Comparison of ENCODE assay signal across 20 cellular contexts in the genomic region with DNA sequence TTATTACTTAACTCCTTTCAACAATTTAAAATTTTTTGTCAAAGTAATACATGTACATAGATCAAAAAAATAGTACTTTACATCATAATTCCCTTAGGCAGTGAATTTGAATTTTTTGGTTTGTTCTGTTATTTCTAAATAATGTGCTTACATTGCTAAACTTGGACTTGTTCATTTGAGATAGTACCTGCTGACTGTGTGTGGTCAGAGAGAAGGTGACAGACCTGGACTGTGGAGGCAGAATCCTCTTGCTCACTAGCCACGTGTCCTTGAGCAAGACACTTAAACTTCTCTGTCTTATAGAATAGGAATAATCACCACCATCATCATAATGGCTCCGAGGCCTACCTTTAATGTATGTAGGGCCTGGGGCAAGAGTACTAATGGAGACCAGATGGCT. TPM values are rescaled to one million over a fixed set of nuclear protein-coding genes. Genes with fewer than 3 reads are reported as not detected.
A peak's percentile ranks its signal among the peaks of the same experiment; 100 is the strongest.
DNase-seq lines count a peak whose midpoint lies in the region; ATAC-seq, FAIRE-seq and TF ChIP-seq lines count a peak whose summit lies in the region.
"Had no signal": no experiment of that assay in that cellular context is flagged by ENCODE, and none has a peak within 500 bp of the region (broad histone marks: within the 10 kb centered on the region; RNA-seq: fewer than 3 reads in every experiment).

No MANE protein-coding gene starts in this region.

- H3K27me3 Mint-ChIP-seq in WTC11 (ENCODE audit: low read depth) (no peaks in the 10 kb centered on the region), nephron progenitor cell (ENCODE audit: low read depth, poor library complexity) (no peaks in the 10 kb centered on the region)

- H3K9me3 Mint-ChIP-seq in WTC11 (no peaks in the 10 kb centered on the region), nephron progenitor cell (no peaks in the 10 kb centered on the region)
- H3K9me3 Mint-ChIP-seq: CD4-positive, CD25-positive, alpha-beta regulatory T cell; HFFc6 had no signal

- H3K4me3 ChIP-seq in heart right ventricle: no peak overlapping the region

- no peak for FAIRE-seq in H54 (lab: Jason Lieb, UNC)

- H3K9me3 ChIP-seq in heart right ventricle: no peaks in the 10 kb centered on the region
- H3K9me3 ChIP-seq: BE2C, Caco-2 had no signal

- no peak for TF ChIP-seq POLR2A in H54 (IDR thresholded peaks at IDR 0.05; ENCODE audit: low read depth, low read length)

- CTCF ChIA-PET in WTC11 (lab: Charles Lee): no interaction called here

- DNase-seq in heart right ventricle (no peak), left ventricle myocardium superior (no peak), WTC11 (ENCODE audit: low spot score) (no peak), nephron progenitor cell (no peak), H54 (ENCODE audit: insufficient read length, low spot score) (no peak), LoVo (ENCODE audit: low spot score) (no peak), SHP77 treated with DMSO at 0.1 percent for 48 hours (lab: John Stamatoyannopoulos, UW) (no peak)
- DNase-seq: 8988T; BE2C; Caco-2; CD4-positive, CD25-positive, alpha-beta regulatory T cell; GDM1; HFFc6; NCI-H1048; NCI-H1436; NCI-H1930; NCI-H526 had no signal

- peaks cover 3 to 81% (median 48%) of the 10 kb centered on the region in 9 donors for H3K4me1 ChIP-seq in heart right ventricle
- H3K4me1 ChIP-seq: BE2C, Caco-2 had no signal

- H3K36me3 ChIP-seq in heart right ventricle: peaks cover 0 to 46% (median 0%) of the 10 kb centered on the region in 9 donors

- TF ChIP-seq CTCF in heart right ventricle (IDR thresholded peaks at IDR 0.05) (no peak), WTC11 (IDR thresholded peaks at IDR 0.05) (no peak), nephron progenitor cell (IDR thresholded peaks at IDR 0.05) (no peak)

- H3K27ac Mint-ChIP-seq in WTC11 (peak overlapping the region; percentile 69), nephron progenitor cell (peak overlapping the region; percentile 84)
- H3K27ac Mint-ChIP-seq: HFFc6 had no signal

- intact Hi-C loops in heart right ventricle (cut with DNase I): no loop called here
- intact Hi-C loops in left ventricle myocardium superior (cut with micrococcal nuclease): no loop called here

- H3K36me3 Mint-ChIP-seq in WTC11 (peaks cover 44% of the 10 kb centered on the region), nephron progenitor cell (ENCODE audit: low read depth) (peaks cover 61% of the 10 kb centered on the region)
- H3K36me3 Mint-ChIP-seq: CD4-positive, CD25-positive, alpha-beta regulatory T cell had no signal

- 86 to 92% methylated on average over 2 of the region's 2 CpGs for WGBS in heart right ventricle, 2 donors

- ATAC-seq in heart right ventricle: no peak
- ATAC-seq in left ventricle myocardium superior: no peak
- ATAC-seq in WTC11: no peak
- no peak for ATAC-seq in GM21723 (IDR thresholded peaks at IDR 0.05; ENCODE audit: unreplicated experiment)
- ATAC-seq: Panc1 had no signal

- no peaks in the 10 kb centered on the region for H3K27me3 ChIP-seq in heart right ventricle
- H3K27me3 ChIP-seq: BE2C had no signal

- peak overlapping the region in 6 of 10 donors; percentile 2 to 79 (median 42) for H3K27ac ChIP-seq in heart right ventricle
- H3K27ac ChIP-seq: KMS-11 had no signal

- no peak overlapping the region for H3K4me3 Mint-ChIP-seq in WTC11
- H3K4me3 Mint-ChIP-seq in nephron progenitor cell: no peak overlapping the region
- H3K4me3 Mint-ChIP-seq: CD4-positive, CD25-positive, alpha-beta regulatory T cell; HFFc6 had no signal

- H3K4me1 Mint-ChIP-seq in WTC11: peaks cover 77% of the 10 kb centered on the region
- H3K4me1 Mint-ChIP-seq in nephron progenitor cell: peaks cover 63% of the 10 kb centered on the region

- POLR2A ChIA-PET in WTC11 (lab: Charles Lee): no interaction called here

TF ChIP-seq in WTC11, 78 proteins besides CTCF, POLR2A, EP300 and RAD21:
- TF ChIP-seq, protein P1, sequence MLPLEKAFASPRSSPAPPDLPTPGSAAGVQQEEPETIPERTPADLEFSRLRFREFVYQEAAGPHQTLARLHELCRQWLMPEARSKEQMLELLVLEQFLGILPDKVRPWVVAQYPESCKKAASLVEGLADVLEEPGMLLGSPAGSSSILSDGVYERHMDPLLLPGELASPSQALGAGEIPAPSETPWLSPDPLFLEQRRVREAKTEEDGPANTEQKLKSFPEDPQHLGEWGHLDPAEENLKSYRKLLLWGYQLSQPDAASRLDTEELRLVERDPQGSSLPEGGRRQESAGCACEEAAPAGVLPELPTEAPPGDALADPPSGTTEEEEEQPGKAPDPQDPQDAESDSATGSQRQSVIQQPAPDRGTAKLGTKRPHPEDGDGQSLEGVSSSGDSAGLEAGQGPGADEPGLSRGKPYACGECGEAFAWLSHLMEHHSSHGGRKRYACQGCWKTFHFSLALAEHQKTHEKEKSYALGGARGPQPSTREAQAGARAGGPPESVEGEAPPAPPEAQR (CRISPR knock-in tag; IDR thresholded peaks at IDR 0.05): no peak
- TF ChIP-seq, protein P2, sequence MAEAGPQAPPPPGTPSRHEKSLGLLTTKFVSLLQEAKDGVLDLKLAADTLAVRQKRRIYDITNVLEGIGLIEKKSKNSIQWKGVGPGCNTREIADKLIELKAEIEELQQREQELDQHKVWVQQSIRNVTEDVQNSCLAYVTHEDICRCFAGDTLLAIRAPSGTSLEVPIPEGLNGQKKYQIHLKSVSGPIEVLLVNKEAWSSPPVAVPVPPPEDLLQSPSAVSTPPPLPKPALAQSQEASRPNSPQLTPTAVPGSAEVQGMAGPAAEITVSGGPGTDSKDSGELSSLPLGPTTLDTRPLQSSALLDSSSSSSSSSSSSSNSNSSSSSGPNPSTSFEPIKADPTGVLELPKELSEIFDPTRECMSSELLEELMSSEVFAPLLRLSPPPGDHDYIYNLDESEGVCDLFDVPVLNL (CRISPR knock-in tag; IDR thresholded peaks at IDR 0.05; ENCODE audit: borderline replicate concordance, low read depth): no peak
- TF ChIP-seq, protein P3, sequence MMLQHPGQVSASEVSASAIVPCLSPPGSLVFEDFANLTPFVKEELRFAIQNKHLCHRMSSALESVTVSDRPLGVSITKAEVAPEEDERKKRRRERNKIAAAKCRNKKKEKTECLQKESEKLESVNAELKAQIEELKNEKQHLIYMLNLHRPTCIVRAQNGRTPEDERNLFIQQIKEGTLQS (CRISPR knock-in tag; conservative IDR thresholded peaks at IDR 0.05): no peak
- TF ChIP-seq TEAD4 (CRISPR knock-in tag; IDR thresholded peaks at IDR 0.05) (no peak), ZNF138 (CRISPR knock-in tag; conservative IDR thresholded peaks at IDR 0.05) (no peak), ETV6 (CRISPR knock-in tag; IDR thresholded peaks at IDR 0.05) (no peak), ZBTB21 (CRISPR knock-in tag; IDR thresholded peaks at IDR 0.05; ENCODE audit: borderline replicate concordance) (no peak), CBFB (CRISPR knock-in tag; IDR thresholded peaks at IDR 0.05; ENCODE audit: low read depth) (no peak), NFATC4 (CRISPR knock-in tag; IDR thresholded peaks at IDR 0.05) (no peak)
- TF ChIP-seq, protein P4, sequence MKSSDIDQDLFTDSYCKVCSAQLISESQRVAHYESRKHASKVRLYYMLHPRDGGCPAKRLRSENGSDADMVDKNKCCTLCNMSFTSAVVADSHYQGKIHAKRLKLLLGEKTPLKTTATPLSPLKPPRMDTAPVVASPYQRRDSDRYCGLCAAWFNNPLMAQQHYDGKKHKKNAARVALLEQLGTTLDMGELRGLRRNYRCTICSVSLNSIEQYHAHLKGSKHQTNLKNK (CRISPR knock-in tag; IDR thresholded peaks at IDR 0.05): no peak
- TF ChIP-seq, protein P5, sequence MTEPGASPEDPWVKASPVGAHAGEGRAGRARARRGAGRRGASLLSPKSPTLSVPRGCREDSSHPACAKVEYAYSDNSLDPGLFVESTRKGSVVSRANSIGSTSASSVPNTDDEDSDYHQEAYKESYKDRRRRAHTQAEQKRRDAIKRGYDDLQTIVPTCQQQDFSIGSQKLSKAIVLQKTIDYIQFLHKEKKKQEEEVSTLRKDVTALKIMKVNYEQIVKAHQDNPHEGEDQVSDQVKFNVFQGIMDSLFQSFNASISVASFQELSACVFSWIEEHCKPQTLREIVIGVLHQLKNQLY (CRISPR knock-in tag; IDR thresholded peaks at IDR 0.05): no peak
- TF ChIP-seq, protein P6, sequence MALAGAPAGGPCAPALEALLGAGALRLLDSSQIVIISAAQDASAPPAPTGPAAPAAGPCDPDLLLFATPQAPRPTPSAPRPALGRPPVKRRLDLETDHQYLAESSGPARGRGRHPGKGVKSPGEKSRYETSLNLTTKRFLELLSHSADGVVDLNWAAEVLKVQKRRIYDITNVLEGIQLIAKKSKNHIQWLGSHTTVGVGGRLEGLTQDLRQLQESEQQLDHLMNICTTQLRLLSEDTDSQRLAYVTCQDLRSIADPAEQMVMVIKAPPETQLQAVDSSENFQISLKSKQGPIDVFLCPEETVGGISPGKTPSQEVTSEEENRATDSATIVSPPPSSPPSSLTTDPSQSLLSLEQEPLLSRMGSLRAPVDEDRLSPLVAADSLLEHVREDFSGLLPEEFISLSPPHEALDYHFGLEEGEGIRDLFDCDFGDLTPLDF (CRISPR knock-in tag; IDR thresholded peaks at IDR 0.05): no peak

RNA-seq across cellular contexts. Expression of a gene that starts 33.3 kb away (rescaled TPM):
- total RNA-seq in heart right ventricle: 10 to 100 TPM; 53.4 to 71.4 (median 66.8) TPM
- polyA plus RNA-seq in heart right ventricle: 10 to 100 TPM; 13.8 to 26.0 TPM
- 64.2 TPM for total RNA-seq in left ventricle myocardium superior
- total RNA-seq in WTC11 (2021): 171 to 185 TPM (median 181 TPM) in 3 replicates
